In the genomic region with DNA sequence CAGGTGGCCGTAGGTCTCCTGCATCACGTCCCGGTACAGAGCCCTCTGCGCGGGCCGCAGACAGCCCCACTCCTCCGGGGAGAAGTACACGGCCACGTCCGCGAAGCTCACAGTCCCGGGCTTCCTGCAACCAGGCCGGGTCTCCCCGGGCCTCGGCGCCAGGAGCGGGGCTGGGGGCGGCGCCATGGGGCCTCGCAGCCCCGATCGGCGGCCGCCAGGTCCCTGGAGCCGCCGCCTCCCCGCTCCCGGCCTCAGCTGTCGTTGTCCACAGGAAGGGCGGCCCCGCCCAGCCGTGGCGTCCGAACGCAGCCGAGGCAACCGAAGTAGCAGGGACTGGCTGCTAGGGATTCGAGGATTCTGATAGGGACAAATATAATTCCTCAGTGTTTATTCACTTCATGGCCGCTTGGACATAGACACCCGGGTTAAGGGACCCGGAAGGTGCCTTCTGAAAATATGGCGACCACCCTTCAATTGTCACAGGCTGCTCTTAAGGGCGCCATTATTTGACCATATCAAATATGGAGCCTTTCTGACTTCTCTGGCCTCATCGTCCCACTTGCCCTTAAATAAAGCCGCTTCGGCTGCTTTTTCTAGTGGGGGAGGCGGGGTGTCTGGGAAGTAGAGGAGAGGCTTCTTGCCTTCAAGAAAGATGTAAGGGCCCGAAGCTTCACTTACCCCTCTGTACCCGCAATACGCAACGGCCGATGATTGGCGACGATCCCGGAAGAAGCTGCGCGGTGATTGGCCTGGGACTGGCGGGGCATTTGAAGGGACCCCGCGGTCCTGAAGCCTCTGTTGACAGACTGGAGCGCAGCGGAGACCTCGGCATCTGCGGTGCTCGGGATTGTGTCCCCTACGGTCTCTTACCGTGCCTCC, we compare ENCODE assay signal across 8 cellular contexts. TPM values are rescaled to one million over a fixed set of nuclear protein-coding genes. Genes with fewer than 3 reads are reported as not detected.
DNase-seq lines count a peak whose midpoint lies in the region; ATAC-seq and TF ChIP-seq lines count a peak whose summit lies in the region.

A gene (minus strand): TSS at position 271 of the 879 bp plus-strand sequence. CDS start 85 bp downstream, at position 186.

- peaks cover 5% of the 10 kb centered on the region for H3K4me1 ChIP-seq in colonic mucosa

- ATAC-seq in HG03439 (IDR thresholded peaks at IDR 0.05; ENCODE audit: unreplicated experiment) = peak; percentile 70

- H3K9me3 ChIP-seq in colonic mucosa = no peaks in the 10 kb centered on the region

- H3K27ac ChIP-seq in colonic mucosa = peak within 1 kb of the TSS; percentile 99
- H3K27ac ChIP-seq in layer of hippocampus (ENCODE audit: low read depth, low read length) = peak within 1 kb of the TSS; percentile 95

- H3K4me3 ChIP-seq in colonic mucosa = peak within 1 kb of the TSS; percentile 71

- H3K27me3 ChIP-seq in colonic mucosa (no peaks in the 10 kb centered on the region), layer of hippocampus (ENCODE audit: control insufficient read depth, insufficient read depth, low read length) (no peaks in the 10 kb centered on the region)

- no peak for TF ChIP-seq CTCF in colonic mucosa (IDR thresholded peaks at IDR 0.05)

- peak; percentile 62 for TF ChIP-seq POLR2A in GM19193 (IDR thresholded peaks at IDR 0.05; ENCODE audit: extremely low read depth, insufficient read depth, insufficient read length)

- no peaks in the 10 kb centered on the region for H3K36me3 ChIP-seq in colonic mucosa

- peak within 1 kb of the TSS; percentile 88 to 99 for H3K9ac ChIP-seq in colonic mucosa (ENCODE audit: low read depth in 2 of 2, low read length in 2 of 2)

- intact Hi-C loops in colonic mucosa (cut with DNase I) = no loop called here

- DNase-seq in AML-193 (lab: John Stamatoyannopoulos, UW) = peak; percentile 97
- DNase-seq in NCI-H524 treated with DMSO at 0.1 percent for 48 hours (lab: John Stamatoyannopoulos, UW) = peak; percentile 99
- DNase-seq in activated CD4-positive, alpha-beta T cell treated with anti-CD3 and anti-CD28 coated beads for 4 hours = peak; percentile 94 to 95
- DNase-seq in colonic mucosa = peak; percentile 96
- DNase-seq in stimulated activated CD4-positive, alpha-beta T cell treated with anti-CD3 and anti-CD28 coated beads, Interleukin-1b, Interleukin-23, amount 100 ng/mL, for 4 hours (ENCODE audit: low read depth in 2 of 2) = peak; percentile 81 to 93

RNA-seq across cellular contexts. Expression of the gene that starts here (rescaled TPM):
- total RNA-seq in colonic mucosa = 10 to 100 TPM; 13.1 to 14.3 TPM

Comparison
In these comparisons a context has a peak if more than half of its experiments do, and no peak if none do; other contexts are left out.
1. Peak in every context shown above with its lines: DNase-seq, ATAC-seq, H3K4me3 ChIP-seq and H3K27ac ChIP-seq.